In genomic region chr17:900336-900735, GRCh38 we compare ENCODE assay signal across 21 cellular contexts.
DNase-seq lines count a peak whose midpoint lies in the region; ATAC-seq and TF ChIP-seq lines count a peak whose summit lies in the region.
"Had no signal": no experiment of that assay in that cellular context is flagged by ENCODE, and none has a peak within 500 bp of the region (broad histone marks: within the 10 kb centered on the region; RNA-seq: fewer than 3 reads in every experiment).

No MANE protein-coding gene starts in this region.

- H3K36me3 Mint-ChIP-seq in WTC11: no peaks in the 10 kb centered on the region; the same call in 1 of the 2 replicates
- H3K36me3 Mint-ChIP-seq: activated CD4-positive, alpha-beta memory T cell treated with anti-CD3 and anti-CD28 coated beads for 36 hours had no signal

- H3K9me3 ChIP-seq in prostate gland: no peaks in the 10 kb centered on the region

- intact Hi-C loops in prostate gland (cut with DNase I): no loop called here

- H3K27me3 Mint-ChIP-seq in WTC11 (ENCODE audit: low read depth): no peaks in the 10 kb centered on the region
- H3K27me3 Mint-ChIP-seq in stimulated activated naive CD8-positive, alpha-beta T cell treated with anti-CD3 and anti-CD28 coated beads, Interleukin-15, amount 100 ng/mL, for 72 hours: peaks cover 84% of the 10 kb centered on the region

- 17% methylated on average over 4 of the region's 4 CpGs for WGBS in prostate gland

- H3K9me3 Mint-ChIP-seq in WTC11: no peaks in the 10 kb centered on the region
- H3K9me3 Mint-ChIP-seq in stimulated activated naive CD8-positive, alpha-beta T cell treated with anti-CD3 and anti-CD28 coated beads, Interleukin-15, amount 100 ng/mL, for 72 hours: no peaks in the 10 kb centered on the region
- H3K9me3 Mint-ChIP-seq: activated B cell treated with CpG ODN at 0.5 μM for 24 hours; activated CD4-positive, alpha-beta memory T cell treated with anti-CD3 and anti-CD28 coated beads for 36 hours; T-helper 2 cell treated with Interferon-gamma antibody and Interleukin-4, amounts not matched to agents 5 μg/mL and 100 μg/mL, for 36 hours had no signal

- H3K27ac Mint-ChIP-seq in WTC11: peak overlapping the region; percentile 88
- no peak overlapping the region for H3K27ac Mint-ChIP-seq in stimulated activated naive CD8-positive, alpha-beta T cell treated with anti-CD3 and anti-CD28 coated beads, Interleukin-15, amount 100 ng/mL, for 72 hours
- H3K27ac Mint-ChIP-seq: activated B cell treated with CpG ODN at 0.5 μM for 24 hours; activated CD4-positive, alpha-beta memory T cell treated with anti-CD3 and anti-CD28 coated beads for 36 hours; T-helper 2 cell treated with Interferon-gamma antibody and Interleukin-4, amounts not matched to agents 5 μg/mL and 100 μg/mL, for 36 hours had no signal

- peaks cover 71% of the 10 kb centered on the region for H3K4me1 Mint-ChIP-seq in WTC11
- no peaks in the 10 kb centered on the region for H3K4me1 Mint-ChIP-seq in stimulated activated naive CD8-positive, alpha-beta T cell treated with anti-CD3 and anti-CD28 coated beads, Interleukin-15, amount 100 ng/mL, for 72 hours
- H3K4me1 Mint-ChIP-seq: activated B cell treated with CpG ODN at 0.5 μM for 24 hours had no signal

- no peak for TF ChIP-seq CTCF in WTC11 (IDR thresholded peaks at IDR 0.05)
- TF ChIP-seq CTCF in foreskin keratinocyte (conservative IDR thresholded peaks at IDR 0.05): no peak
- no peak for TF ChIP-seq CTCF in prostate gland (IDR thresholded peaks at IDR 0.05)

- POLR2A ChIA-PET in WTC11 (lab: Charles Lee): interaction anchor here (0.6 to 1.6 kb wide), 3 partner anchors 15 to 80 kb away, joined by 3 to 4 read pairs (median 3); partner anchors contain the start of gene NXN

- DNase-seq in EH (ENCODE audit: low read depth): peak; percentile 29
- DNase-seq in WTC11 (ENCODE audit: low spot score): no peak
- DNase-seq in foreskin keratinocyte: peak in 1 of 2 donors; percentile 52
- no peak for DNase-seq in prostate gland (ENCODE audit: low spot score)
- no peak for DNase-seq in substantia nigra (lab: John Stamatoyannopoulos, UW)
- no peak for DNase-seq in DMS153 treated with DMSO at 0.1 percent for 48 hours (lab: John Stamatoyannopoulos, UW; ENCODE audit: unreplicated experiment)
- no peak for DNase-seq in stimulated activated naive CD8-positive, alpha-beta T cell treated with anti-CD3 and anti-CD28 coated beads, Interleukin-15, amount 100 ng/mL, for 72 hours
- no peak for DNase-seq in effector CD8-positive, alpha-beta T cell (lab: John Stamatoyannopoulos, UW)
- DNase-seq: activated B cell treated with CpG ODN at 0.5 μM for 24 hours; activated CD4-positive, alpha-beta memory T cell treated with anti-CD3 and anti-CD28 coated beads for 36 hours; activated effector memory CD4-positive, alpha-beta T cell treated with anti-CD3 and anti-CD28 coated beads, Interleukin-2, amount 50 U/mL, for 16 hours; GDM1; Karpas-422; NCI-H1048; NCI-H2029 treated with DMSO at 0.1 percent for 48 hours; NCI-H446; retina; RPMI8226 had no signal

- H3K4me1 ChIP-seq in foreskin keratinocyte: peaks cover 51% of the 10 kb centered on the region
- no peaks in the 10 kb centered on the region for H3K4me1 ChIP-seq in prostate gland (replicated peaks)

- no peaks in the 10 kb centered on the region for H3K36me3 ChIP-seq in prostate gland

- ATAC-seq in WTC11 (peak; percentile 22; the same call in 1 of the 2 replicates), foreskin keratinocyte (no peak)
- no peak for ATAC-seq in stimulated activated naive CD8-positive, alpha-beta T cell treated with anti-CD3 and anti-CD28 coated beads, Interleukin-15, amount 100 ng/mL, for 72 hours
- ATAC-seq: SK-N-SH treated with all-trans-retinoic acid at 6 μM for 48 hours had no signal

- H3K27ac ChIP-seq in foreskin keratinocyte (peak overlapping the region; percentile 26), prostate gland (peak overlapping the region; percentile 41 to 42), substantia nigra (ENCODE audit: low read depth, low read length, poor library complexity, severe bottlenecking) (no peak overlapping the region)
- H3K27ac ChIP-seq: C4-2B had no signal

- no peak for TF ChIP-seq POLR2A in prostate gland (IDR thresholded peaks at IDR 0.05)

- H3K4me3 ChIP-seq in prostate gland: no peak overlapping the region

- H3K4me3 Mint-ChIP-seq in WTC11: no peak overlapping the region
- H3K4me3 Mint-ChIP-seq in stimulated activated naive CD8-positive, alpha-beta T cell treated with anti-CD3 and anti-CD28 coated beads, Interleukin-15, amount 100 ng/mL, for 72 hours: no peak overlapping the region
- H3K4me3 Mint-ChIP-seq: activated B cell treated with CpG ODN at 0.5 μM for 24 hours; activated CD4-positive, alpha-beta memory T cell treated with anti-CD3 and anti-CD28 coated beads for 36 hours; T-helper 2 cell treated with Interferon-gamma antibody and Interleukin-4, amounts not matched to agents 5 μg/mL and 100 μg/mL, for 36 hours had no signal

- H3K27me3 ChIP-seq in foreskin keratinocyte (no peaks in the 10 kb centered on the region), prostate gland (replicated peaks; ENCODE audit: insufficient read depth) (no peaks in the 10 kb centered on the region)

- CTCF ChIA-PET in WTC11 (lab: Charles Lee): interaction anchor here (0.9 to 4.8 kb wide), 9 partner anchors 17 to 158 kb away, joined by 3 to 32 read pairs (median 3); partner anchors contain the start of genes NXN and TIMM22

TF ChIP-seq in WTC11, 78 proteins besides CTCF, POLR2A, EP300 and RAD21:
- no peak for TF ChIP-seq FOXK1 (CRISPR knock-in tag; IDR thresholded peaks at IDR 0.05)
- no peak for TF ChIP-seq HMGXB4 (CRISPR knock-in tag; IDR thresholded peaks at IDR 0.05)
- TF ChIP-seq PRDM15 (CRISPR knock-in tag; IDR thresholded peaks at IDR 0.05): peak; percentile 94
- no peak for TF ChIP-seq AR (CRISPR knock-in tag; IDR thresholded peaks at IDR 0.05)
- TF ChIP-seq FOXP1 (CRISPR knock-in tag; IDR thresholded peaks at IDR 0.05; ENCODE audit: borderline replicate concordance): no peak
